1 cellular context compared by ENCODE assay signal in the genomic region with DNA sequence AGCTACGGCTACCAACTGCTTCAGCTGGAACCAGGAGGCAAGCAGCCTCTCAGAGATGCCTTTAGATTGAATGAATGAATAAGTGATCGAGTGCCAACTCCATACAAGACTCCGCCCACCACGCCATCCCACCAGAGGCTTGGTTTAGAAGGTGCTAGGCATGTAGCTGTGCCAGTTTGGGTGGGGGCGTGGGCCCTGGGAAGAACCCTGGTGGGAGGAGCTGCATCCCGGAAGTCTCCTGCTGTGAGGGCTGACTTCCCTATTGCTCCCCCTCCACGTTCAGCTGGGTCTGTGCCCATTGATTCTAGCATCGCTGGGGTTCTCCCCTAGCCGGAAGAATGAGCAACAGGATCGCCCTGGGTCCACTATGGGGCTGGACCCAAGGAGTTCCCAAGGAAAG.
TF ChIP-seq lines count a peak whose summit lies in the region.

No MANE protein-coding gene starts in this region.

TF ChIP-seq in HEK293, 187 proteins besides CTCF, POLR2A, EP300 and RAD21 (continued from another document):
- no peak for TF ChIP-seq ZSCAN23 (tag by site-specific recombination; IDR thresholded peaks at IDR 0.05)
- TF ChIP-seq ZIC2 (tag by site-specific recombination; IDR thresholded peaks at IDR 0.05): 0 out of 2 replicates have a peak, but pooled peaks have one; percentile 10
- no peak for TF ChIP-seq ZNF184 (tag by site-specific recombination; IDR thresholded peaks at IDR 0.05)
- no peak for TF ChIP-seq ZNF341 (tag by site-specific recombination; IDR thresholded peaks at IDR 0.05; ENCODE audit: low read depth)
- TF ChIP-seq PBX3 (CRISPR knock-in tag; IDR thresholded peaks at IDR 0.05): no peak
- TF ChIP-seq ZNF558 (tag by site-specific recombination; IDR thresholded peaks at IDR 0.05): no peak
- no peak for TF ChIP-seq HOXA7 (CRISPR knock-in tag; IDR thresholded peaks at IDR 0.05; ENCODE audit: borderline replicate concordance)
- TF ChIP-seq, protein P1, sequence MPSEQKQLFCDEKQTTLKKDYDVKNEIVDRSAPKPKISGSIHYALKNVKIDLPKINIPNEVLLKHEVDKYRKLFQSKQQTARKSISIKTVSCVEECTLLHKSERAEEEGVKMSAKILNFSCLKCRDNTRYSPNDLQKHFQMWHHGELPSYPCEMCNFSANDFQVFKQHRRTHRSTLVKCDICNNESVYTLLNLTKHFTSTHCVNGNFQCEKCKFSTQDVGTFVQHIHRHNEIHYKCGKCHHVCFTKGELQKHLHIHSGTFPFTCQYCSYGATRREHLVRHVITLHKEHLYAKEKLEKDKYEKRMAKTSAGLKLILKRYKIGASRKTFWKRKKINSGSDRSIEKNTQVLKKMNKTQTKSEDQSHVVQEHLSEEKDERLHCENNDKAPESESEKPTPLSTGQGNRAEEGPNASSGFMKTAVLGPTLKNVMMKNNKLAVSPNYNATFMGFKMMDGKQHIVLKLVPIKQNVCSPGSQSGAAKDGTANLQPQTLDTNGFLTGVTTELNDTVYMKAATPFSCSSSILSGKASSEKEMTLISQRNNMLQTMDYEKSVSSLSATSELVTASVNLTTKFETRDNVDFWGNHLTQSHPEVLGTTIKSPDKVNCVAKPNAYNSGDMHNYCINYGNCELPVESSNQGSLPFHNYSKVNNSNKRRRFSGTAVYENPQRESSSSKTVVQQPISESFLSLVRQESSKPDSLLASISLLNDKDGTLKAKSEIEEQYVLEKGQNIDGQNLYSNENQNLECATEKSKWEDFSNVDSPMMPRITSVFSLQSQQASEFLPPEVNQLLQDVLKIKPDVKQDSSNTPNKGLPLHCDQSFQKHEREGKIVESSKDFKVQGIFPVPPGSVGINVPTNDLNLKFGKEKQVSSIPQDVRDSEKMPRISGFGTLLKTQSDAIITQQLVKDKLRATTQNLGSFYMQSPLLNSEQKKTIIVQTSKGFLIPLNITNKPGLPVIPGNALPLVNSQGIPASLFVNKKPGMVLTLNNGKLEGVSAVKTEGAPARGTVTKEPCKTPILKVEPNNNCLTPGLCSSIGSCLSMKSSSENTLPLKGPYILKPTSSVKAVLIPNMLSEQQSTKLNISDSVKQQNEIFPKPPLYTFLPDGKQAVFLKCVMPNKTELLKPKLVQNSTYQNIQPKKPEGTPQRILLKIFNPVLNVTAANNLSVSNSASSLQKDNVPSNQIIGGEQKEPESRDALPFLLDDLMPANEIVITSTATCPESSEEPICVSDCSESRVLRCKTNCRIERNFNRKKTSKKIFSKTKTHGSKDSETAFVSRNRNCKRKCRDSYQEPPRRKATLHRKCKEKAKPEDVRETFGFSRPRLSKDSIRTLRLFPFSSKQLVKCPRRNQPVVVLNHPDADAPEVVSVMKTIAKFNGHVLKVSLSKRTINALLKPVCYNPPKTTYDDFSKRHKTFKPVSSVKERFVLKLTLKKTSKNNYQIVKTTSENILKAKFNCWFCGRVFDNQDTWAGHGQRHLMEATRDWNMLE (tag by site-specific recombination; conservative IDR thresholded peaks at IDR 0.05; ENCODE audit: low read depth): no peak
- TF ChIP-seq, protein P2, sequence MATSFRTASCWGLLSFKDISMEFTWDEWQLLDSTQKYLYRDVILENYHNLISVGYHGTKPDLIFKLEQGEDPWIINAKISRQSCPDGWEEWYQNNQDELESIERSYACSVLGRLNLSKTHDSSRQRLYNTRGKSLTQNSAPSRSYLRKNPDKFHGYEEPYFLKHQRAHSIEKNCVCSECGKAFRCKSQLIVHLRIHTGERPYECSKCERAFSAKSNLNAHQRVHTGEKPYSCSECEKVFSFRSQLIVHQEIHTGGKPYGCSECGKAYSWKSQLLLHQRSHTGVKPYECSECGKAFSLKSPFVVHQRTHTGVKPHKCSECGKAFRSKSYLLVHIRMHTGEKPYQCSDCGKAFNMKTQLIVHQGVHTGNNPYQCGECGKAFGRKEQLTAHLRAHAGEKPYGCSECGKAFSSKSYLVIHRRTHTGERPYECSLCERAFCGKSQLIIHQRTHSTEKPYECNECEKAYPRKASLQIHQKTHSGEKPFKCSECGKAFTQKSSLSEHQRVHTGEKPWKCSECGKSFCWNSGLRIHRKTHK (tag by site-specific recombination; IDR thresholded peaks at IDR 0.05): no peak
- no peak for TF ChIP-seq ZNF16 (tag by site-specific recombination; IDR thresholded peaks at IDR 0.05; ENCODE audit: low read depth)
- no peak for TF ChIP-seq ZNF664 (tag by site-specific recombination; IDR thresholded peaks at IDR 0.05)
- peak; percentile 34 for TF ChIP-seq GLIS1 (tag by site-specific recombination; IDR thresholded peaks at IDR 0.05)
- TF ChIP-seq ZNF521 (tag by site-specific recombination; IDR thresholded peaks at IDR 0.05): no peak
- no peak for TF ChIP-seq ZNF549 (tag by site-specific recombination; IDR thresholded peaks at IDR 0.05)
- no peak for TF ChIP-seq ZNF626 (tag by site-specific recombination; IDR thresholded peaks at IDR 0.05)
- TF ChIP-seq ZNF76 (tag by site-specific recombination; IDR thresholded peaks at IDR 0.05; ENCODE audit: borderline replicate concordance, low read depth): no peak
- TF ChIP-seq ZFHX2 (tag by site-specific recombination; conservative IDR thresholded peaks at IDR 0.05): peak; percentile 72
- no peak for TF ChIP-seq FEZF1 (tag by site-specific recombination; IDR thresholded peaks at IDR 0.05)
- TF ChIP-seq, protein P3, sequence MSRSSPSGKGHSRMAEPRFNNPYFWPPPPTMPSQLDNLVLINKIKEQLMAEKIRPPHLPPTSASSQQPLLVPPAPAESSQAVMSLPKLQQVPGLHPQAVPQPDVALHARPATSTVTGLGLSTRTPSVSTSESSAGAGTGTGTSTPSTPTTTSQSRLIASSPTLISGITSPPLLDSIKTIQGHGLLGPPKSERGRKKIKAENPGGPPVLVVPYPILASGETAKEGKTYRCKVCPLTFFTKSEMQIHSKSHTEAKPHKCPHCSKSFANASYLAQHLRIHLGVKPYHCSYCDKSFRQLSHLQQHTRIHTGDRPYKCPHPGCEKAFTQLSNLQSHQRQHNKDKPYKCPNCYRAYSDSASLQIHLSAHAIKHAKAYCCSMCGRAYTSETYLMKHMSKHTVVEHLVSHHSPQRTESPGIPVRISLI (tag by site-specific recombination; IDR thresholded peaks at IDR 0.05): no peak
- TF ChIP-seq EGR2 (tag by site-specific recombination; IDR thresholded peaks at IDR 0.05; ENCODE audit: low read depth): peak; percentile 71
- no peak for TF ChIP-seq ZNF707 (tag by site-specific recombination; IDR thresholded peaks at IDR 0.05)
- TF ChIP-seq ZNF138 (tag by site-specific recombination; IDR thresholded peaks at IDR 0.05; ENCODE audit: borderline replicate concordance): no peak
- TF ChIP-seq ZNF639 (tag by site-specific recombination; IDR thresholded peaks at IDR 0.05): no peak
